Comparison of ENCODE assay signal across 10 cellular contexts in the genomic region with DNA sequence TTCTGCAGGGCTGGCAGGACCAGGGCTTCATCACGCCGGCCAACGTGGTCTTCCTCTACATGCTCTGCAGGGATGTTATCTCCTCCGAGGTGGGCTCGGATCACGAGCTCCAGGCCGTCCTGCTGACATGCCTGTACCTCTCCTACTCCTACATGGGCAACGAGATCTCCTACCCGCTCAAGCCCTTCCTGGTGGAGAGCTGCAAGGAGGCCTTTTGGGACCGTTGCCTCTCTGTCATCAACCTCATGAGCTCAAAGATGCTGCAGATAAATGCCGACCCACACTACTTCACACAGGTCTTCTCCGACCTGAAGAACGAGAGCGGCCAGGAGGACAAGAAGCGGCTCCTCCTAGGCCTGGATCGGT. TPM values are rescaled to one million over a fixed set of nuclear protein-coding genes. Genes with fewer than 3 reads are reported as not detected.
DNase-seq lines count a peak whose midpoint lies in the region; ATAC-seq, FAIRE-seq and TF ChIP-seq lines count a peak whose summit lies in the region.
"Had no signal": no experiment of that assay in that cellular context is flagged by ENCODE, and none has a peak within 500 bp of the region (broad histone marks: within the 10 kb centered on the region; RNA-seq: fewer than 3 reads in every experiment).

No MANE protein-coding gene starts in this region.

- no peak for ATAC-seq in activated naive CD4-positive, alpha-beta T cell treated with anti-CD3 and anti-CD28 coated beads, Interleukin-2, amount 50 U/mL, for 72 hours
- ATAC-seq in lower lobe of right lung (no peak), HG02852 (IDR thresholded peaks at IDR 0.05; ENCODE audit: unreplicated experiment) (no peak), GM18868 (IDR thresholded peaks at IDR 0.05; ENCODE audit: unreplicated experiment) (no peak)

- H3K27me3 ChIP-seq in ACC112 (ENCODE audit: insufficient read depth, low read length) (no peaks in the 10 kb centered on the region), lower lobe of right lung (ENCODE audit: low read depth) (no peaks in the 10 kb centered on the region)
- H3K27me3 ChIP-seq: heart left ventricle had no signal

- no peak for TF ChIP-seq CTCF in GM12875 (IDR thresholded peaks at IDR 0.05; ENCODE audit: borderline replicate concordance, insufficient read depth, low read depth, low read length)
- TF ChIP-seq CTCF in lower lobe of right lung (IDR thresholded peaks at IDR 0.05) = no peak

- no peak overlapping the region for H2AFZ ChIP-seq in ACC112 (ENCODE audit: low read length, unreplicated experiment)

- H3K36me3 Mint-ChIP-seq in activated naive CD4-positive, alpha-beta T cell treated with anti-CD3 and anti-CD28 coated beads, Interleukin-2, amount 50 U/mL, for 72 hours = peaks cover 31% of the 10 kb centered on the region in 2 donors

- DNase-seq in activated naive CD4-positive, alpha-beta T cell treated with anti-CD3 and anti-CD28 coated beads, Interleukin-2, amount 50 U/mL, for 72 hours (ENCODE audit: low spot score in 2 of 2) = no peak
- DNase-seq in lower lobe of right lung (peak; percentile 31), RCC 7860 (ENCODE audit: low spot score) (no peak), D341Med (ENCODE audit: low spot score) (no peak)

- H3K36me3 ChIP-seq in ACC112 (ENCODE audit: insufficient read depth, low read length) (no peaks in the 10 kb centered on the region), lower lobe of right lung (no peaks in the 10 kb centered on the region)

- H3K79me2 ChIP-seq in ACC112 (ENCODE audit: control insufficient read depth, insufficient read depth, low read length, unreplicated experiment) = no peaks in the 10 kb centered on the region

- H3K4me3 ChIP-seq in ACC112 (ENCODE audit: low read depth, low read length) (peak overlapping the region; percentile 84; the same call in 1 of the 2 replicates), GM12875 (ENCODE audit: low read depth, low read length) (peak overlapping the region; percentile 92), lower lobe of right lung (no peak overlapping the region)

- H3K27ac ChIP-seq in ACC112 (ENCODE audit: low read depth, low read length) = no peak overlapping the region
- H3K27ac ChIP-seq in lower lobe of right lung = no peak overlapping the region

- peaks cover 23% of the 10 kb centered on the region for H3K4me1 ChIP-seq in ACC112 (ENCODE audit: control insufficient read depth, insufficient read depth, low read length, unreplicated experiment)
- peaks cover 43% of the 10 kb centered on the region for H3K4me1 ChIP-seq in lower lobe of right lung

- no peak for FAIRE-seq in RCC 7860 (lab: Jason Lieb, UNC)
- FAIRE-seq: G401.6 had no signal

- no peaks in the 10 kb centered on the region for H3K9me3 ChIP-seq in lower lobe of right lung
- H3K9me3 ChIP-seq: heart left ventricle had no signal

- intact Hi-C loops in lower lobe of right lung (cut with DNase I) = no loop called here

- no peaks in the 10 kb centered on the region for H3K9me3 Mint-ChIP-seq in activated naive CD4-positive, alpha-beta T cell treated with anti-CD3 and anti-CD28 coated beads, Interleukin-2, amount 50 U/mL, for 72 hours

- H3K27ac Mint-ChIP-seq in activated naive CD4-positive, alpha-beta T cell treated with anti-CD3 and anti-CD28 coated beads, Interleukin-2, amount 50 U/mL, for 72 hours = peak overlapping the region; percentile 77 to 92

RNA-seq across cellular contexts. Expression of a gene that starts 1.4 kb away (rescaled TPM):
- 10 to 100 TPM; 12.4 to 15.6 TPM for total RNA-seq in activated naive CD4-positive, alpha-beta T cell treated with anti-CD3 and anti-CD28 coated beads, Interleukin-2, amount 50 U/mL, for 72 hours
- total RNA-seq in lower lobe of right lung = 1.3 TPM

RNA-seq across cellular contexts. Expression of a gene that starts 43.9 kb away (rescaled TPM):
- 100 to 1,000 TPM; 119 to 162 TPM for total RNA-seq in activated naive CD4-positive, alpha-beta T cell treated with anti-CD3 and anti-CD28 coated beads, Interleukin-2, amount 50 U/mL, for 72 hours
- total RNA-seq in lower lobe of right lung = 57.2 TPM
